Comparison of ENCODE assay signal across 35 cellular contexts in genomic region chr5:56053363-56053762, GRCh38.
"Had no signal": no experiment of that assay in that cellular context is flagged by ENCODE, and none has a peak within 500 bp of the region (broad histone marks: within the 10 kb centered on the region; RNA-seq: fewer than 3 reads in every experiment).

No MANE protein-coding gene starts in this region.

- DNase-seq: activated CD4-positive, alpha-beta T cell treated with anti-CD3 and anti-CD28 coated beads, Interleukin-2, amount 10 ng/mL, durations not matched to agents 24 days and 14 days; activated CD4-positive, alpha-beta T cell treated with anti-CD3 and anti-CD28 coated beads, Interleukin-2, amount 50 U/mL, for 4 hours; activated CD4-positive, CD25-positive, alpha-beta regulatory T cell; activated CD8-positive, alpha-beta T cell treated with anti-CD3 and anti-CD28 coated beads for 36 hours; activated gamma-delta T cell treated with Interleukin-2 at 50 U/mL for 16 hours; activated naive CD4-positive, alpha-beta T cell treated with anti-CD3 and anti-CD28 coated beads for 36 hours; activated naive CD8-positive, alpha-beta T cell treated with anti-CD3 and anti-CD28 coated beads for 36 hours; activated T-cell treated with anti-CD3 and anti-CD28 coated beads for 4 hours; activated T-cell treated with anti-CD3 and anti-CD28 coated beads, Interleukin-2, amount 50 U/mL, for 4 hours; amniotic stem cell; aorta; brain microvascular endothelial cell; Karpas-422; KBM-7; NCI-H1105; NCI-H1417 treated with DMSO at 0.1 percent for 48 hours; NCI-H187 treated with DMSO at 0.1 percent for 48 hours; NCI-H2081; NCI-H2171 treated with DMSO at 0.1 percent for 48 hours; NCI-H2227 treated with DMSO at 0.1 percent for 48 hours; NCI-H446; NCI-H510A treated with DMSO at 0.1 percent for 48 hours; NCI-H69; NK-92 treated with Interleukin-12 subunit alpha and Interleukin-12 subunit beta, amount 100 ng/mL, for 24 hours; PC-3; RPMI8226; SHP77 treated with DMSO at 0.1 percent for 48 hours; SK-N-SH; T-helper 17 cell; T-helper 9 cell; WERI-Rb-1 had no signal

- H3K9me3 ChIP-seq: Peyer's patch, SJSA1, SK-N-SH had no signal

- H3K27ac Mint-ChIP-seq: activated CD4-positive, alpha-beta T cell treated with anti-CD3 and anti-CD28 coated beads, Interleukin-2, amount 10 ng/mL, durations not matched to agents 24 days and 14 days; activated CD8-positive, alpha-beta T cell treated with anti-CD3 and anti-CD28 coated beads for 36 hours; activated naive CD4-positive, alpha-beta T cell treated with anti-CD3 and anti-CD28 coated beads for 36 hours; activated naive CD8-positive, alpha-beta T cell treated with anti-CD3 and anti-CD28 coated beads for 36 hours; activated T-helper 1 cell treated with anti-CD3 and anti-CD28 coated beads, Interleukin-12 subunit alpha, Interleukin-12 subunit beta, Interleukin-2, Interleukin-4 antibody, amounts not matched to agents 30 ng/mL and 10 ng/mL and 1 ng/mL, durations not matched to agents 14 hours and 24 hours and 36 hours; T-helper 17 cell had no signal

- H3K36me3 ChIP-seq: brain microvascular endothelial cell, Peyer's patch, SJSA1, WERI-Rb-1 had no signal

- H3K4me3 ChIP-seq: Peyer's patch, SJSA1 had no signal

- ATAC-seq: activated CD8-positive, alpha-beta T cell treated with anti-CD3 and anti-CD28 coated beads for 36 hours; activated T-cell treated with anti-CD3 and anti-CD28 coated beads, Interleukin-2, amount 50 U/mL, for 4 hours; PC-3; T-helper 17 cell had no signal

- H3K27me3 ChIP-seq: brain microvascular endothelial cell, Peyer's patch, SJSA1 had no signal

- H3K4me3 Mint-ChIP-seq: activated CD4-positive, alpha-beta T cell treated with anti-CD3 and anti-CD28 coated beads, Interleukin-2, amount 10 ng/mL, durations not matched to agents 24 days and 14 days; activated CD8-positive, alpha-beta T cell treated with anti-CD3 and anti-CD28 coated beads for 36 hours; activated naive CD4-positive, alpha-beta T cell treated with anti-CD3 and anti-CD28 coated beads for 36 hours; activated naive CD8-positive, alpha-beta T cell treated with anti-CD3 and anti-CD28 coated beads for 36 hours; activated T-cell treated with anti-CD3 and anti-CD28 coated beads, Interleukin-2, amount 50 U/mL, for 4 hours; activated T-helper 1 cell treated with anti-CD3 and anti-CD28 coated beads, Interleukin-12 subunit alpha, Interleukin-12 subunit beta, Interleukin-2, Interleukin-4 antibody, amounts not matched to agents 30 ng/mL and 10 ng/mL and 1 ng/mL, durations not matched to agents 14 hours and 24 hours and 36 hours; central memory CD8-positive, alpha-beta T cell; T-helper 17 cell had no signal

- H3K9me3 Mint-ChIP-seq: activated T-cell treated with anti-CD3 and anti-CD28 coated beads, Interleukin-2, amount 50 U/mL, for 4 hours; central memory CD8-positive, alpha-beta T cell had no signal

- H3K27ac ChIP-seq: brain microvascular endothelial cell, SJSA1, WERI-Rb-1 had no signal

- H3K27me3 Mint-ChIP-seq: activated CD8-positive, alpha-beta T cell treated with anti-CD3 and anti-CD28 coated beads for 36 hours; activated naive CD8-positive, alpha-beta T cell treated with anti-CD3 and anti-CD28 coated beads for 36 hours; T-helper 17 cell had no signal

- H3K4me2 ChIP-seq: SK-N-SH had no signal

- H3K9me2 ChIP-seq: SK-N-SH had no signal
